In genomic region chr10:128080231-128080630, GRCh38 we compare ENCODE assay signal across 15 cellular contexts.
"Had no signal": no experiment of that assay in that cellular context is flagged by ENCODE, and none has a peak within 500 bp of the region (broad histone marks: within the 10 kb centered on the region; RNA-seq: fewer than 3 reads in every experiment).

No MANE protein-coding gene starts in this region.

- H3K4me3 ChIP-seq: adrenal gland, sigmoid colon had no signal

- H3K9me3 ChIP-seq: adrenal gland, sigmoid colon had no signal

- H3K27ac ChIP-seq: adrenal gland, epithelial cell of prostate, parathyroid adenoma, sigmoid colon had no signal

- H3K4me1 ChIP-seq: adrenal gland, parathyroid adenoma, sigmoid colon had no signal

- ATAC-seq: activated CD4-positive, CD25-positive, alpha-beta regulatory T cell treated with anti-CD3 and anti-CD28 coated beads, Interleukin-2, amount 50 U/mL, for 24 hours; effector memory CD8-positive, alpha-beta T cell; left cardiac atrium; naive thymus-derived CD8-positive, alpha-beta T cell; stimulated activated memory B cell treated with anti-CD40 and anti-IgM and Interleukin-4, amounts not matched to agents 10 μg/mL and 1 μg/mL and 100 μg/mL, for 72 hours had no signal

- H3K9me3 Mint-ChIP-seq: effector memory CD8-positive, alpha-beta T cell; naive thymus-derived CD8-positive, alpha-beta T cell; stimulated activated memory B cell treated with anti-CD40 and anti-IgM and Interleukin-4, amounts not matched to agents 10 μg/mL and 1 μg/mL and 100 μg/mL, for 72 hours had no signal

- H3K4me3 Mint-ChIP-seq: effector memory CD8-positive, alpha-beta T cell; naive thymus-derived CD8-positive, alpha-beta T cell; stimulated activated memory B cell treated with anti-CD40 and anti-IgM and Interleukin-4, amounts not matched to agents 10 μg/mL and 1 μg/mL and 100 μg/mL, for 72 hours had no signal

- H3K4me1 Mint-ChIP-seq: stimulated activated memory B cell treated with anti-CD40 and anti-IgM and Interleukin-4, amounts not matched to agents 10 μg/mL and 1 μg/mL and 100 μg/mL, for 72 hours had no signal

- H3K27me3 Mint-ChIP-seq: effector memory CD8-positive, alpha-beta T cell; naive thymus-derived CD8-positive, alpha-beta T cell; stimulated activated memory B cell treated with anti-CD40 and anti-IgM and Interleukin-4, amounts not matched to agents 10 μg/mL and 1 μg/mL and 100 μg/mL, for 72 hours had no signal

- H3K27ac Mint-ChIP-seq: stimulated activated memory B cell treated with anti-CD40 and anti-IgM and Interleukin-4, amounts not matched to agents 10 μg/mL and 1 μg/mL and 100 μg/mL, for 72 hours had no signal

- H3K27me3 ChIP-seq: adrenal gland, sigmoid colon had no signal

- DNase-seq: activated CD4-positive, alpha-beta T cell treated with anti-CD3 and anti-CD28 coated beads, Interleukin-2, amount 50 U/mL, for 1 hour; activated naive CD4-positive, alpha-beta T cell treated with Interleukin-2 at 50 U/mL for 16 hours; adrenal gland; effector memory CD8-positive, alpha-beta T cell; foreskin fibroblast; hippocampal formation; left cardiac atrium; mesendoderm; naive thymus-derived CD8-positive, alpha-beta T cell; sigmoid colon; stimulated activated CD4-positive, alpha-beta T cell treated with anti-CD3 and anti-CD28 coated beads, Interleukin-4, amount 100 ng/mL, for 24 hours had no signal
